ENCODE assay signal across 32 cellular contexts in genomic region chr2:180660881-180661280, GRCh38.
"Had no signal": no experiment of that assay in that cellular context is flagged by ENCODE, and none has a peak within 500 bp of the region (broad histone marks: within the 10 kb centered on the region; RNA-seq: fewer than 3 reads in every experiment).

No MANE protein-coding gene starts in this region.

- H3K27me3 Mint-ChIP-seq: activated naive CD8-positive, alpha-beta T cell treated with anti-CD3 and anti-CD28 coated beads for 36 hours; brain had no signal

- H3K4me3 Mint-ChIP-seq: activated B cell treated with CpG ODN at 0.5 μM for 24 hours; activated CD4-positive, alpha-beta memory T cell treated with anti-CD3 and anti-CD28 coated beads for 36 hours; activated CD4-positive, alpha-beta T cell treated with anti-CD3 and anti-CD28 coated beads, Interleukin-2, amount 10 ng/mL, durations not matched to agents 24 days and 14 days; activated CD8-positive, alpha-beta T cell treated with anti-CD3 and anti-CD28 coated beads for 36 hours; activated naive CD4-positive, alpha-beta T cell treated with anti-CD3 and anti-CD28 coated beads for 36 hours; activated naive CD8-positive, alpha-beta T cell treated with anti-CD3 and anti-CD28 coated beads for 36 hours; activated T-cell treated with anti-CD3 and anti-CD28 coated beads, Interleukin-2, amount 50 U/mL, for 4 hours; activated T-cell treated with anti-CD3 and anti-CD28 coated beads, Interleukin-2, amount 50 U/mL, for 72 hours; activated T-helper 1 cell treated with anti-CD3 and anti-CD28 coated beads, Interleukin-12 subunit alpha, Interleukin-12 subunit beta, Interleukin-2, Interleukin-4 antibody, amounts not matched to agents 30 ng/mL and 10 ng/mL and 1 ng/mL, durations not matched to agents 14 hours and 24 hours and 36 hours; activated T-helper 17 cell treated with anti-CD3 and anti-CD28 coated beads, Interleukin-2, amount 50 U/mL, for 72 hours; brain; central memory CD8-positive, alpha-beta T cell; T-helper 17 cell had no signal

- H3K27ac ChIP-seq: ascending aorta, cardiac muscle cell, VCaP had no signal

- ATAC-seq: activated CD8-positive, alpha-beta T cell treated with anti-CD3 and anti-CD28 coated beads for 36 hours; activated naive CD4-positive, alpha-beta T cell treated with anti-CD3 and anti-CD28 coated beads, Interleukin-2, amount 50 U/mL, for 72 hours; activated T-cell treated with anti-CD3 and anti-CD28 coated beads, Interleukin-2, amount 50 U/mL, for 4 hours; activated T-cell treated with anti-CD3 and anti-CD28 coated beads, Interleukin-2, amount 50 U/mL, for 72 hours; activated T-helper 17 cell treated with anti-CD3 and anti-CD28 coated beads, Interleukin-2, amount 50 U/mL, for 72 hours; T-helper 17 cell had no signal

- H3K27me3 ChIP-seq: ascending aorta, cardiac muscle cell had no signal

- H3K36me3 Mint-ChIP-seq: activated CD4-positive, alpha-beta memory T cell treated with anti-CD3 and anti-CD28 coated beads for 36 hours; activated naive CD4-positive, alpha-beta T cell treated with anti-CD3 and anti-CD28 coated beads, Interleukin-2, amount 50 U/mL, for 72 hours; activated naive CD8-positive, alpha-beta T cell treated with anti-CD3 and anti-CD28 coated beads for 36 hours; brain had no signal

- H3K4me1 Mint-ChIP-seq: activated B cell treated with CpG ODN at 0.5 μM for 24 hours; activated CD4-positive, alpha-beta T cell treated with anti-CD3 and anti-CD28 coated beads, Interleukin-2, amount 10 ng/mL, durations not matched to agents 24 days and 14 days; activated naive CD8-positive, alpha-beta T cell treated with anti-CD3 and anti-CD28 coated beads for 36 hours; activated T-helper 17 cell treated with anti-CD3 and anti-CD28 coated beads, Interleukin-2, amount 50 U/mL, for 72 hours had no signal

- DNase-seq: activated B cell treated with CpG ODN at 0.5 μM for 24 hours; activated CD4-positive, alpha-beta memory T cell treated with anti-CD3 and anti-CD28 coated beads for 36 hours; activated CD4-positive, alpha-beta T cell treated with anti-CD3 and anti-CD28 coated beads for 4 hours; activated CD4-positive, alpha-beta T cell treated with anti-CD3 and anti-CD28 coated beads, Interleukin-2, amount 10 ng/mL, durations not matched to agents 24 days and 14 days; activated CD4-positive, alpha-beta T cell treated with anti-CD3 and anti-CD28 coated beads, Interleukin-2, amount 50 U/mL, for 1 hour; activated CD4-positive, alpha-beta T cell treated with anti-CD3 and anti-CD28 coated beads, Interleukin-2, amount 50 U/mL, for 4 hours; activated CD4-positive, CD25-positive, alpha-beta regulatory T cell treated with anti-CD3 and anti-CD28 coated beads, Interleukin-2, amount 50 U/mL, for 72 hours; activated CD8-positive, alpha-beta memory T cell treated with anti-CD3 and anti-CD28 coated beads, Interleukin-2, amount 50 U/mL, for 4 hours; activated CD8-positive, alpha-beta T cell treated with anti-CD3 and anti-CD28 coated beads for 36 hours; activated effector memory CD4-positive, alpha-beta T cell treated with anti-CD3 and anti-CD28 coated beads, Interleukin-2, amount 50 U/mL, for 16 hours; activated gamma-delta T cell treated with Interleukin-2 at 50 U/mL for 16 hours; activated naive CD4-positive, alpha-beta T cell; activated naive CD4-positive, alpha-beta T cell treated with anti-CD3 and anti-CD28 coated beads for 36 hours; activated naive CD4-positive, alpha-beta T cell treated with anti-CD3 and anti-CD28 coated beads, Interleukin-2, amount 50 U/mL, for 16 hours; activated naive CD8-positive, alpha-beta T cell treated with anti-CD3 and anti-CD28 coated beads for 36 hours; activated T-cell treated with anti-CD3 and anti-CD28 coated beads for 4 hours; activated T-cell treated with anti-CD3 and anti-CD28 coated beads, Interleukin-2, amount 50 U/mL, for 1 hour; activated T-cell treated with anti-CD3 and anti-CD28 coated beads, Interleukin-2, amount 50 U/mL, for 4 hours; activated T-cell treated with anti-CD3 and anti-CD28 coated beads, Interleukin-2, amount 50 U/mL, for 72 hours; amygdala; anterior cingulate cortex; caudate nucleus; cerebellar nuclear complex; T-helper 17 cell had no signal

- H3K27ac Mint-ChIP-seq: activated B cell treated with CpG ODN at 0.5 μM for 24 hours; activated CD4-positive, alpha-beta memory T cell treated with anti-CD3 and anti-CD28 coated beads for 36 hours; activated CD4-positive, alpha-beta T cell treated with anti-CD3 and anti-CD28 coated beads, Interleukin-2, amount 10 ng/mL, durations not matched to agents 24 days and 14 days; activated CD8-positive, alpha-beta T cell treated with anti-CD3 and anti-CD28 coated beads for 36 hours; activated naive CD4-positive, alpha-beta T cell treated with anti-CD3 and anti-CD28 coated beads for 36 hours; activated naive CD4-positive, alpha-beta T cell treated with anti-CD3 and anti-CD28 coated beads, Interleukin-2, amount 50 U/mL, for 72 hours; activated naive CD8-positive, alpha-beta T cell treated with anti-CD3 and anti-CD28 coated beads for 36 hours; activated T-cell treated with anti-CD3 and anti-CD28 coated beads, Interleukin-2, amount 50 U/mL, for 72 hours; activated T-helper 1 cell treated with anti-CD3 and anti-CD28 coated beads, Interleukin-12 subunit alpha, Interleukin-12 subunit beta, Interleukin-2, Interleukin-4 antibody, amounts not matched to agents 30 ng/mL and 10 ng/mL and 1 ng/mL, durations not matched to agents 14 hours and 24 hours and 36 hours; activated T-helper 17 cell treated with anti-CD3 and anti-CD28 coated beads, Interleukin-2, amount 50 U/mL, for 72 hours; T-helper 17 cell had no signal

- H3K9me3 Mint-ChIP-seq: activated B cell treated with CpG ODN at 0.5 μM for 24 hours; activated CD4-positive, alpha-beta memory T cell treated with anti-CD3 and anti-CD28 coated beads for 36 hours; activated CD4-positive, alpha-beta T cell treated with anti-CD3 and anti-CD28 coated beads, Interleukin-2, amount 10 ng/mL, durations not matched to agents 24 days and 14 days; activated CD8-positive, alpha-beta T cell treated with anti-CD3 and anti-CD28 coated beads for 36 hours; activated naive CD4-positive, alpha-beta T cell treated with anti-CD3 and anti-CD28 coated beads for 36 hours; activated naive CD4-positive, alpha-beta T cell treated with anti-CD3 and anti-CD28 coated beads, Interleukin-2, amount 50 U/mL, for 72 hours; activated naive CD8-positive, alpha-beta T cell treated with anti-CD3 and anti-CD28 coated beads for 36 hours; activated T-cell treated with anti-CD3 and anti-CD28 coated beads, Interleukin-2, amount 50 U/mL, for 4 hours; activated T-cell treated with anti-CD3 and anti-CD28 coated beads, Interleukin-2, amount 50 U/mL, for 72 hours; activated T-helper 1 cell treated with anti-CD3 and anti-CD28 coated beads, Interleukin-12 subunit alpha, Interleukin-12 subunit beta, Interleukin-2, Interleukin-4 antibody, amounts not matched to agents 30 ng/mL and 10 ng/mL and 1 ng/mL, durations not matched to agents 14 hours and 24 hours and 36 hours; activated T-helper 17 cell treated with anti-CD3 and anti-CD28 coated beads, Interleukin-2, amount 50 U/mL, for 72 hours; central memory CD8-positive, alpha-beta T cell had no signal

- H3K4me3 ChIP-seq: ascending aorta, cardiac muscle cell had no signal

- H3K9me3 ChIP-seq: ascending aorta had no signal

- H3K4me1 ChIP-seq: ascending aorta had no signal

- H3K36me3 ChIP-seq: ascending aorta, cardiac muscle cell had no signal
